ENCODE assay signal across 23 cellular contexts in the genomic region with DNA sequence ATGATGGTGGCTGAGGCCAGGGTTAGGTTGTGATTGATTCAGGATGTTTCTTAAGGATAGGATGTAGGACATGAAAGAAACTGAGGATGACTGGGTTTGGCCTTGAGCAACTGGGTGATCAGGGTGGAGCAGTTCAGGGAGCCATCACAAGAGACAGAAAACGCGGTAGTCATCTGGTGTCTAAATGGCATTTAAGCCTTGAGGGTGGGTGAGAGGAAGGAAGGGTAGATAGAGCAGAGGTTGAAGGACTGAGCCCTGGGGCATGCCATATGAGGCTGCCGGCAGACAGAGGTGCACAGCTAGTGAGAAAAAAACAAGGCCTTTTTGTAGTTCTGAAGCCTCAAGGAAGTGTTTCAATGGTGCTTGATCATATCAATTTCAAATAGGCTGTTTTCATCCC. TPM values are rescaled to one million over a fixed set of nuclear protein-coding genes. Genes with fewer than 3 reads are reported as not detected.
"Had no signal": no experiment of that assay in that cellular context is flagged by ENCODE, and none has a peak within 500 bp of the region (broad histone marks: within the 10 kb centered on the region; RNA-seq: fewer than 3 reads in every experiment).

No MANE protein-coding gene starts in this region.

- H3K36me3 ChIP-seq: breast epithelium, thyroid gland had no signal

- H3K4me1 Mint-ChIP-seq: nephron had no signal

- H3K27ac Mint-ChIP-seq: dendritic cell treated with granulocyte-macrophage colony-stimulating factor and Interleukin-4, amounts not matched to agents 40 ng/mL and 50 ng/mL, for 4 days; stimulated activated naive B cell treated with anti-CD40 and anti-IgM and Interleukin-4, amounts not matched to agents 10 μg/mL and 1 μg/mL and 100 μg/mL, for 72 hours had no signal

- H3K27me3 Mint-ChIP-seq: dendritic cell treated with granulocyte-macrophage colony-stimulating factor and Interleukin-4, amounts not matched to agents 40 ng/mL and 50 ng/mL, for 4 days; stimulated activated naive B cell treated with anti-CD40 and anti-IgM and Interleukin-4, amounts not matched to agents 10 μg/mL and 1 μg/mL and 100 μg/mL, for 72 hours had no signal

- H3K4me3 ChIP-seq: breast epithelium, heart left ventricle, thyroid gland had no signal

- DNase-seq: activated CD4-positive, alpha-beta T cell treated with anti-CD3 and anti-CD28 coated beads for 48 hours; activated CD8-positive, alpha-beta memory T cell treated with anti-CD3 and anti-CD28 coated beads for 24 hours; activated naive CD4-positive, alpha-beta T cell; cerebellar nuclear complex; effector memory CD4-positive, alpha-beta T cell; heart left ventricle; left ventricle myocardium superior; mesenchymal stem cell; occipital lobe; stimulated activated CD4-positive, alpha-beta T cell treated with anti-CD3 and anti-CD28 coated beads, Interleukin-2, amount 100 ng/mL, for 48 hours; stimulated activated naive B cell treated with anti-CD40 and anti-IgM and Interleukin-4, amounts not matched to agents 10 μg/mL and 1 μg/mL and 100 μg/mL, for 72 hours; thyroid gland had no signal

- H3K9me3 Mint-ChIP-seq: dendritic cell treated with granulocyte-macrophage colony-stimulating factor and Interleukin-4, amounts not matched to agents 40 ng/mL and 50 ng/mL, for 4 days; nephron; stimulated activated naive B cell treated with anti-CD40 and anti-IgM and Interleukin-4, amounts not matched to agents 10 μg/mL and 1 μg/mL and 100 μg/mL, for 72 hours had no signal

- H3K27me3 ChIP-seq: breast epithelium, heart left ventricle, thyroid gland had no signal

- H3K4me1 ChIP-seq: breast epithelium, thyroid gland had no signal

- H3K9me3 ChIP-seq: breast epithelium, heart left ventricle, thyroid gland had no signal

- H3K4me3 Mint-ChIP-seq: dendritic cell treated with granulocyte-macrophage colony-stimulating factor and Interleukin-4, amounts not matched to agents 40 ng/mL and 50 ng/mL, for 4 days; nephron; stimulated activated naive B cell treated with anti-CD40 and anti-IgM and Interleukin-4, amounts not matched to agents 10 μg/mL and 1 μg/mL and 100 μg/mL, for 72 hours had no signal

- ATAC-seq: heart left ventricle; left ventricle myocardium superior; stimulated activated naive B cell treated with anti-CD40 and anti-IgM and Interleukin-4, amounts not matched to agents 10 μg/mL and 1 μg/mL and 100 μg/mL, for 72 hours had no signal

- H3K27ac ChIP-seq: breast epithelium, epithelial cell of prostate, heart left ventricle, thyroid gland, VCaP had no signal

RNA-seq across cellular contexts. Expression of gene POU5F1, which starts 1.9 kb away (rescaled TPM):
- total RNA-seq: frontal cortex; occipital lobe; posterior vena cava; skeletal muscle tissue; T-helper 1 cell treated with Interleukin-12 subunit alpha and Interleukin-12 subunit beta and Interleukin-4 antibody, amounts not matched to agents 30 ng/mL and 1 ng/mL, for 36 hours had no signal

RNA-seq across cellular contexts. Expression of gene PSORS1C2, which starts 29.7 kb away (rescaled TPM):
- total RNA-seq: aorta; breast epithelium; frontal cortex; heart left ventricle; kidney epithelial cell; left ventricle myocardium superior; occipital lobe; posterior vena cava; skeletal muscle tissue; T-helper 1 cell treated with Interleukin-12 subunit alpha and Interleukin-12 subunit beta and Interleukin-4 antibody, amounts not matched to agents 30 ng/mL and 1 ng/mL, for 36 hours; thyroid gland had no signal
- polyA plus RNA-seq: aorta, heart left ventricle had no signal

RNA-seq across cellular contexts. Expression of gene CDSN, which starts 48.4 kb away (rescaled TPM):
- total RNA-seq: aorta; frontal cortex; kidney epithelial cell; left ventricle myocardium superior; occipital lobe; posterior vena cava; skeletal muscle tissue; T-helper 1 cell treated with Interleukin-12 subunit alpha and Interleukin-12 subunit beta and Interleukin-4 antibody, amounts not matched to agents 30 ng/mL and 1 ng/mL, for 36 hours had no signal
- polyA plus RNA-seq: aorta had no signal
